15 cellular contexts compared by ENCODE assay signal in genomic region chr16:23052908-23053580, GRCh38.
DNase-seq lines count a peak whose midpoint lies in the region; ATAC-seq and TF ChIP-seq lines count a peak whose summit lies in the region.
"Had no signal": no experiment of that assay in that cellular context is flagged by ENCODE, and none has a peak within 500 bp of the region (broad histone marks: within the 10 kb centered on the region; RNA-seq: fewer than 3 reads in every experiment).

No MANE protein-coding gene starts in this region.

- peaks cover 5% of the 10 kb centered on the region for H3K4me1 ChIP-seq in neural progenitor cell

- H3F3A ChIP-seq in neural progenitor cell (ENCODE audit: low read depth) = no peaks in the 10 kb centered on the region

- no peaks in the 10 kb centered on the region for H3K27me3 Mint-ChIP-seq in neural progenitor cell (ENCODE audit: insufficient read depth, low read depth)

- H3K4me1 Mint-ChIP-seq in neural progenitor cell = no peaks in the 10 kb centered on the region

- no peaks in the 10 kb centered on the region for H3K27me3 ChIP-seq in neural progenitor cell

- intact Hi-C loops in Right ventricle myocardium superior (cut with DNase I) = no loop called here

- H3K9me3 Mint-ChIP-seq in neural progenitor cell = no peaks in the 10 kb centered on the region
- H3K9me3 Mint-ChIP-seq: CD8-positive, alpha-beta T cell had no signal

- H3K79me2 ChIP-seq in neural progenitor cell (ENCODE audit: low read depth) = no peaks in the 10 kb centered on the region

- no peak for TF ChIP-seq CTCF in neural progenitor cell (IDR thresholded peaks at IDR 0.05)

- H3K9me3 ChIP-seq in neural progenitor cell (ENCODE audit: low read depth) = no peaks in the 10 kb centered on the region

- H3K36me3 Mint-ChIP-seq in neural progenitor cell = no peaks in the 10 kb centered on the region
- H3K36me3 Mint-ChIP-seq: CD8-positive, alpha-beta T cell had no signal

- no peak for ATAC-seq in GM19397 (IDR thresholded peaks at IDR 0.05; ENCODE audit: unreplicated experiment)
- ATAC-seq in Right ventricle myocardium superior (ENCODE audit: poor library complexity) = no peak
- ATAC-seq: CD8-positive, alpha-beta T cell; GM12878; HCT116 had no signal

- no peak overlapping the region for H3K9ac ChIP-seq in neural progenitor cell

- no peak overlapping the region for H2AFZ ChIP-seq in neural progenitor cell (replicated peaks)

- no peaks in the 10 kb centered on the region for H3K36me3 ChIP-seq in neural progenitor cell

- H3K4me3 ChIP-seq in neural progenitor cell = no peak overlapping the region
- H3K4me3 ChIP-seq: GM12878 had no signal

- H3K27ac ChIP-seq in neural progenitor cell = no peak overlapping the region
- H3K27ac ChIP-seq: RWPE1 had no signal

- DNase-seq in COLO668 (lab: John Stamatoyannopoulos, UW; ENCODE audit: unreplicated experiment) = peak; percentile 12
- peak; percentile 10 for DNase-seq in DMS79 treated with DMSO at 0.1 percent for 48 hours (lab: John Stamatoyannopoulos, UW)
- DNase-seq in globus pallidus (ENCODE audit: low spot score) = peak; percentile 83
- DNase-seq in pons (ENCODE audit: low spot score) = peak; percentile 88
- DNase-seq in Right ventricle myocardium superior = no peak
- no peak for DNase-seq in neural progenitor cell (ENCODE audit: low spot score)
- DNase-seq: CD8-positive, alpha-beta T cell; NCI-H1694 treated with DMSO at 0.1 percent for 48 hours; NCI-H2171 treated with DMSO at 0.1 percent for 48 hours; NCI-H524 treated with DMSO at 0.1 percent for 48 hours; NK-92 treated with Interleukin-12 subunit alpha and Interleukin-12 subunit beta, amount 100 ng/mL, for 24 hours had no signal

- H4K20me1 ChIP-seq in neural progenitor cell (ENCODE audit: low read depth) = no peaks in the 10 kb centered on the region

- H3K4me3 Mint-ChIP-seq in neural progenitor cell = no peak overlapping the region
- H3K4me3 Mint-ChIP-seq: CD8-positive, alpha-beta T cell had no signal

- no peak overlapping the region for H3K4me2 ChIP-seq in neural progenitor cell

- H3K27ac Mint-ChIP-seq in neural progenitor cell = no peak overlapping the region
- H3K27ac Mint-ChIP-seq: CD8-positive, alpha-beta T cell had no signal

Comparison
In these comparisons a context has a peak if more than half of its experiments do, and no peak if none do; other contexts are left out.
1. DNase-seq: peak in COLO668 (single experiment), DMS79 treated with DMSO at 0.1 percent for 48 hours (single experiment), globus pallidus (single experiment) and pons (single experiment); none in Right ventricle myocardium superior (single experiment) and neural progenitor cell (single experiment).